Comparison of ENCODE assay signal across 24 cellular contexts in the genomic region with DNA sequence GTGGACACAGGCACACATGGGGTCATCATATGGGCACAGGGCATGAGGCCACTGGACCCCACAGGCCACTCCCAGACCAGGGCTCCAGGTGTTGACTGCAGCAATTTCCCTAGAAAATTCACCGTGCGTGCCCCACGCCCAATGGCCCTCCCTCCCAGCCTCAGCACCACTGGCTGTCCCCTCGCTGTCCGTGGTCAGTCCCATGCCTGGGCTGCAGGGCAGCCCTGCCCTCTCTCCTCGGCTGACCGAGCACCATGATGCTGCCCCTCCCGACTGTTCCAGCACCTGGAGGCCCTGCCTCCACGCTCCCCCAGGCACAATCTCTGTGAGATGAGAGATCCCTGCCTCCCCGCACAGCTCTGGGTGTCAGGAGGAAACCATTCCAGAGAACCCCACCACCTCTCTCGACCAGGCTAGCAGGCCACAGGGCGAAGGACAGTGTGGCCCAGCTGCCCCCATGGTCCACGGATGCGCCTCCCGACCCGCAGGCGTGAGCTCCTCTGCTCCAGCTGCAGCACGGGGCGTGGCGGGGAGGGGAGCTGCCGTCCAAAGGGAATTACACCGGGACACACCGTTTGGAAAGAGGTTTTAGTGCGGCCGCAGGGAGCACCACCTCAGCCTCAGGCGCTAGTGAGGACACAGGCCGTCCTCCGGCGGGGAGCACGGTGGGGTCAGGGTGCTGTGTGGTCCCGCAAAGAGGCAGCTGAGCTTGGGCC.
"Had no signal": no experiment of that assay in that cellular context is flagged by ENCODE, and none has a peak within 500 bp of the region (broad histone marks: within the 10 kb centered on the region; RNA-seq: fewer than 3 reads in every experiment).

No MANE protein-coding gene starts in this region.

- FAIRE-seq: islet of Langerhans, TTC549 had no signal

- H3K4me3 Mint-ChIP-seq: activated naive CD4-positive, alpha-beta T cell treated with anti-CD3 and anti-CD28 coated beads, Interleukin-2, amount 10 ng/mL, durations not matched to agents 7 days and 5 days; activated naive CD8-positive, alpha-beta T cell treated with anti-CD3 and anti-CD28 coated beads, Interleukin-2, amount 50 U/mL, for 24 hours; endodermal cell; mesothelial cell of epicardium; natural killer cell had no signal

- H2AFZ ChIP-seq: parathyroid adenoma had no signal

- ATAC-seq: activated naive CD8-positive, alpha-beta T cell treated with anti-CD3 and anti-CD28 coated beads, Interleukin-2, amount 50 U/mL, for 24 hours; gastrocnemius medialis; left ventricle myocardium superior; natural killer cell; right cardiac atrium had no signal

- DNase-seq: activated CD4-positive, alpha-beta T cell treated with anti-CD3 and anti-CD28 coated beads for 1 hour; activated CD8-positive, alpha-beta memory T cell treated with anti-CD3 and anti-CD28 coated beads, Interleukin-2, amount 50 U/mL, for 48 hours; activated effector memory CD4-positive, alpha-beta T cell treated with Interleukin-2 at 50 U/mL for 16 hours; activated naive CD4-positive, alpha-beta T cell treated with anti-CD3 and anti-CD28 coated beads, Interleukin-2, amount 10 ng/mL, durations not matched to agents 7 days and 5 days; activated naive CD8-positive, alpha-beta T cell treated with anti-CD3 and anti-CD28 coated beads, Interleukin-2, amount 50 U/mL, for 24 hours; activated T-cell treated with anti-CD3 and anti-CD28 coated beads, Interleukin-2, amount 50 U/mL, for 48 hours; cerebellar nuclear complex; endodermal cell; esophagus squamous epithelium; gastrocnemius medialis; hypothalamus; left ventricle myocardium superior; mammary epithelial cell; natural killer cell; stimulated activated CD4-positive, alpha-beta T cell treated with anti-CD3 and anti-CD28 coated beads, Interleukin-4, amount 100 ng/mL, for 4 hours; transverse colon; uterus had no signal

- H3K9me3 Mint-ChIP-seq: activated naive CD4-positive, alpha-beta T cell treated with anti-CD3 and anti-CD28 coated beads, Interleukin-2, amount 10 ng/mL, durations not matched to agents 7 days and 5 days; activated naive CD8-positive, alpha-beta T cell treated with anti-CD3 and anti-CD28 coated beads, Interleukin-2, amount 50 U/mL, for 24 hours; endodermal cell; mesothelial cell of epicardium; natural killer cell had no signal

- H3K27me3 ChIP-seq: esophagus squamous epithelium, gastrocnemius medialis, transverse colon, uterus had no signal

- H3K36me3 Mint-ChIP-seq: natural killer cell had no signal

- H3K4me3 ChIP-seq: coronary artery, esophagus squamous epithelium, gastrocnemius medialis, transverse colon, uterus had no signal

- H3K36me3 ChIP-seq: transverse colon, uterus had no signal

- H3K79me2 ChIP-seq: parathyroid adenoma had no signal

- H3K4me1 ChIP-seq: gastrocnemius medialis, parathyroid adenoma, uterus had no signal

- H3K4me1 Mint-ChIP-seq: endodermal cell, mesothelial cell of epicardium had no signal

- H3K27ac ChIP-seq: coronary artery, esophagus squamous epithelium, gastrocnemius medialis, parathyroid adenoma, transverse colon, uterus, WERI-Rb-1 had no signal

- H3K27ac Mint-ChIP-seq: activated naive CD4-positive, alpha-beta T cell treated with anti-CD3 and anti-CD28 coated beads, Interleukin-2, amount 10 ng/mL, durations not matched to agents 7 days and 5 days; endodermal cell; mesothelial cell of epicardium; natural killer cell had no signal

- H3K9ac ChIP-seq: parathyroid adenoma had no signal

- H3K27me3 Mint-ChIP-seq: activated naive CD4-positive, alpha-beta T cell treated with anti-CD3 and anti-CD28 coated beads, Interleukin-2, amount 10 ng/mL, durations not matched to agents 7 days and 5 days; activated naive CD8-positive, alpha-beta T cell treated with anti-CD3 and anti-CD28 coated beads, Interleukin-2, amount 50 U/mL, for 24 hours had no signal

- H3K9me3 ChIP-seq: esophagus squamous epithelium, gastrocnemius medialis, transverse colon, uterus had no signal
